Comparison of ENCODE assay signal across 7 cellular contexts in genomic region chr6:37381579-37381978, GRCh38. TPM values are rescaled to one million over a fixed set of nuclear protein-coding genes. Genes with fewer than 3 reads are reported as not detected.
DNase-seq lines count a peak whose midpoint lies in the region; ATAC-seq and TF ChIP-seq lines count a peak whose summit lies in the region.

No MANE protein-coding gene starts in this region.

- H3K4me1 ChIP-seq in heart left ventricle (no peaks in the 10 kb centered on the region), gastrocnemius medialis (no peaks in the 10 kb centered on the region)

- DNase-seq in G401 (ENCODE audit: low spot score) (peak; percentile 50), NCI-H524 treated with DMSO at 0.1 percent for 48 hours (lab: John Stamatoyannopoulos, UW) (peak; percentile 58), heart left ventricle (no peak), gastrocnemius medialis (peak; percentile 3 to 43)
- DNase-seq in activated naive CD4-positive, alpha-beta T cell treated with anti-CD3 and anti-CD28 coated beads for 36 hours: peak; percentile 43

- H3K27ac ChIP-seq in heart left ventricle (no peak overlapping the region), gastrocnemius medialis (no peak overlapping the region)

- in situ Hi-C loops in G401 (cut with HindIII; ENCODE audit: low sequenced_read_pairs): no loop called here
- in situ Hi-C loops in gastrocnemius medialis (cut with MboI; ENCODE audit: low sequenced_read_pairs in 4 of 4): no loop called here

- no peak overlapping the region for H3K4me3 Mint-ChIP-seq in activated naive CD4-positive, alpha-beta T cell treated with anti-CD3 and anti-CD28 coated beads for 36 hours

- H3K4me3 ChIP-seq in heart left ventricle (no peak overlapping the region), gastrocnemius medialis (no peak overlapping the region)

- WGBS in heart left ventricle, 4 donors: 3 to 50% (median 37%) methylated on average over 1 to 2 of the region's 2 CpGs

- no peak for TF ChIP-seq POLR2A in heart left ventricle (IDR thresholded peaks at IDR 0.05)
- TF ChIP-seq POLR2A in gastrocnemius medialis (IDR thresholded peaks at IDR 0.05): no peak

- no peaks in the 10 kb centered on the region for H3K4me1 Mint-ChIP-seq in activated naive CD4-positive, alpha-beta T cell treated with anti-CD3 and anti-CD28 coated beads for 36 hours (ENCODE audit: low read depth)

- peaks cover 21% of the 10 kb centered on the region for H3K36me3 Mint-ChIP-seq in activated naive CD4-positive, alpha-beta T cell treated with anti-CD3 and anti-CD28 coated beads for 36 hours (ENCODE audit: low read depth)

- ATAC-seq in HG03175 (IDR thresholded peaks at IDR 0.05; ENCODE audit: unreplicated experiment) (peak; percentile 74), heart left ventricle (peak in 3 of 4 donors; percentile 45 to 62 (median 53)), gastrocnemius medialis (peak; percentile 82 to 97), GM18498 (IDR thresholded peaks at IDR 0.05; ENCODE audit: unreplicated experiment) (no peak)

- H3K27ac Mint-ChIP-seq in activated naive CD4-positive, alpha-beta T cell treated with anti-CD3 and anti-CD28 coated beads for 36 hours: no peak overlapping the region

- intact Hi-C loops in activated naive CD4-positive, alpha-beta T cell treated with anti-CD3 and anti-CD28 coated beads for 36 hours (cut with micrococcal nuclease): loop anchor here (1.0 to 2.0 kb wide), 4 partner anchors 53 to 311 kb away; no protein-coding TSS in a partner anchor
- intact Hi-C loops in heart left ventricle (cut with DNase I): loop anchor here (1.0 to 10.0 kb wide), 7 partner anchors 73 to 313 kb away; partner anchors contain the start of gene MDGA1 (in 3 of the 10)
- intact Hi-C loops in gastrocnemius medialis (cut with DNase I; ENCODE audit: low total_unique reads): loop anchor here (2.0 kb wide), 1 partner anchor 309 kb away; no protein-coding TSS in a partner anchor

- H3K9me3 ChIP-seq in heart left ventricle: no peaks in the 10 kb centered on the region
- H3K9me3 ChIP-seq in gastrocnemius medialis: no peaks in the 10 kb centered on the region

- CTCF ChIA-PET in activated naive CD4-positive, alpha-beta T cell treated with anti-CD3 and anti-CD28 coated beads for 36 hours (lab: Charles Lee): interaction anchor here (0.6 to 4.1 kb wide), 12 partner anchors 12 to 1115 kb away, joined by 3 to 19 read pairs (median 4); no protein-coding TSS in a partner anchor

- H3K27me3 Mint-ChIP-seq in activated naive CD4-positive, alpha-beta T cell treated with anti-CD3 and anti-CD28 coated beads for 36 hours (ENCODE audit: low read depth): no peaks in the 10 kb centered on the region

- no peaks in the 10 kb centered on the region for H3K27me3 ChIP-seq in heart left ventricle
- H3K27me3 ChIP-seq in gastrocnemius medialis: no peaks in the 10 kb centered on the region

- H3K36me3 ChIP-seq in heart left ventricle (peaks cover 0 to 92% (median 60%) of the 10 kb centered on the region in 9 donors), gastrocnemius medialis (peaks cover 0 to 5% of the 10 kb centered on the region in 2 donors)

- no peaks in the 10 kb centered on the region for H3K9me3 Mint-ChIP-seq in activated naive CD4-positive, alpha-beta T cell treated with anti-CD3 and anti-CD28 coated beads for 36 hours

- peak; percentile 38 to 68 (median 54) for TF ChIP-seq CTCF in heart left ventricle (IDR thresholded peaks at IDR 0.05)
- TF ChIP-seq CTCF in gastrocnemius medialis (IDR thresholded peaks at IDR 0.05 in 4 of 5, conservative IDR thresholded peaks at IDR 0.05 in 1 of 5): peak; percentile 34 to 59 (median 53)

RNA-seq across cellular contexts. Expression of gene RNF8, which starts 27.8 kb away (rescaled TPM):
- 35.7 and 57.9 TPM in 2 replicates for total RNA-seq in G401 (2014; rRNA removed; shearing (Covaris generic))
- 10 to 100 TPM; 18.6 to 19.4 TPM for total RNA-seq in activated naive CD4-positive, alpha-beta T cell treated with anti-CD3 and anti-CD28 coated beads for 36 hours
- total RNA-seq in heart left ventricle (10 to 100 TPM; 10.3 to 20.6 (median 15.9) TPM), gastrocnemius medialis (10 to 100 TPM in 3 of 4 donors, 1 to 10 TPM in 1; 6.9 to 17.8 (median 11.9) TPM)
- 10 to 100 TPM; 10.5 to 18.8 TPM for polyA plus RNA-seq in heart left ventricle

RNA-seq across cellular contexts. Expression of gene CMTR1, which starts 51.4 kb away (rescaled TPM):
- total RNA-seq in G401 (2014; rRNA removed; shearing (Covaris generic)): 47.7 and 48.8 TPM in 2 replicates
- total RNA-seq in activated naive CD4-positive, alpha-beta T cell treated with anti-CD3 and anti-CD28 coated beads for 36 hours: 10 to 100 TPM; 70.9 to 71.3 TPM
- total RNA-seq in heart left ventricle (10 to 100 TPM; 23.1 to 40.7 (median 31.9) TPM), gastrocnemius medialis (10 to 100 TPM; 18.2 to 34.6 (median 25.4) TPM)
- 10 to 100 TPM; 16.3 to 19.2 TPM for polyA plus RNA-seq in heart left ventricle

Comparison
In these comparisons a context has a peak if more than half of its experiments do, and no peak if none do; other contexts are left out.
1. DNase-seq: peak in G401 (single experiment), NCI-H524 treated with DMSO at 0.1 percent for 48 hours (single experiment), activated naive CD4-positive, alpha-beta T cell treated with anti-CD3 and anti-CD28 coated beads for 36 hours (single experiment) and gastrocnemius medialis (2 of 2); none in heart left ventricle (0 of 5).